In the genomic region with DNA sequence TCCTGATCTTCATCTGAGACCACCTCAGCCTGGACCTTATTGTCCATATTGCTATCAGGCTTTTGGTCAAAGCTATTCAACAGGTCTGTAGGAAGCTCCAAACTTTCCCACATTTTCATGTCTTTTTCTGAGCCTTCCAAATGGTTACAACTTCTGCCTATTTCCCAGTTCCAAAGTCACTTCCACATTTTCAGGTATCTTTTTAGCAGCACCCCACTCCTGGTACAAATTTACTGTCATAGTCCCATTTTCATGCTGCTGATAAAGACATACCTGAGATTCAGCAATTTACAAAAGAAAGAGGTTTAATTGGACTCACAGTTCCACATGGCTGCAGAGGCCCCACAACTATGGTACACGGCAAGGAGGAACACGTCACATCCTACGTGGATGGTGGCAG, we compare ENCODE assay signal across 17 cellular contexts.
A peak's percentile ranks its signal among the peaks of the same experiment; 100 is the strongest.
DNase-seq lines count a peak whose midpoint lies in the region; ATAC-seq, FAIRE-seq and TF ChIP-seq lines count a peak whose summit lies in the region.
"Had no signal": no experiment of that assay in that cellular context is flagged by ENCODE, and none has a peak within 500 bp of the region (broad histone marks: within the 10 kb centered on the region; RNA-seq: fewer than 3 reads in every experiment).

No MANE protein-coding gene starts in this region.

- no peak for TF ChIP-seq EP300 in K562 (IDR thresholded peaks at IDR 0.05; ENCODE audit: low read length)

- H3K9ac ChIP-seq in K562 (ENCODE audit: insufficient read depth in 1 of 2, low read depth in 2 of 2, low read length in 2 of 2) (no peak overlapping the region), iPS-20b (ENCODE audit: low read depth, low read length) (no peak overlapping the region)

- ATAC-seq in K562 = no peak

- no peak for TF ChIP-seq RAD21 in K562 (CRISPR knock-in tag; conservative IDR thresholded peaks at IDR 0.05 in 1 of 2, IDR thresholded peaks at IDR 0.05 in 1 of 2)

- H3K36me3 ChIP-seq in HEK293 (ENCODE audit: control insufficient read depth in 2 of 2, insufficient read depth in 1 of 2, low read length in 2 of 2) (no peaks in the 10 kb centered on the region), K562 (ENCODE audit: control insufficient read depth, insufficient read depth, low read length) (no peaks in the 10 kb centered on the region), iPS-20b (ENCODE audit: insufficient read depth, low read depth, low read length) (no peaks in the 10 kb centered on the region; the same call in 1 of the 2 replicates)
- H3K36me3 ChIP-seq: HAP-1 had no signal

- CTCF ChIA-PET in HEK293 (lab: Yijun Ruan, JAX) (no interaction called here), K562 (lab: Yijun Ruan, JAX; ENCODE audit: low intra/inter-chr PET ratio) (no interaction called here)

- TF ChIP-seq CTCF in HEK293 (tag by site-specific recombination; IDR thresholded peaks at IDR 0.05) = no peak
- no peak for TF ChIP-seq CTCF in K562 (IDR thresholded peaks at IDR 0.05 in 2 of 3, conservative IDR thresholded peaks at IDR 0.05 in 1 of 3; ENCODE audit: insufficient read depth in 2 of 3, low read depth in 1 of 3, low read length in 3 of 3)

- H3K4me2 ChIP-seq in K562 (ENCODE audit: insufficient read depth, low read length) = no peak overlapping the region

- H3K9me1 ChIP-seq in K562 (ENCODE audit: control insufficient read depth, insufficient read depth, low read length) = no peaks in the 10 kb centered on the region

- H3K79me2 ChIP-seq in K562 (ENCODE audit: control insufficient read depth, insufficient read depth, low read length) = no peaks in the 10 kb centered on the region

- TF ChIP-seq POLR2A in K562 (conservative IDR thresholded peaks at IDR 0.05) = no peak
- no peak for TF ChIP-seq POLR2A in GM12892 (IDR thresholded peaks at IDR 0.05; ENCODE audit: low read depth, low read length)

- in situ Hi-C loops in K562 (cut with MboI) = no loop called here

- no peak overlapping the region for H2AFZ ChIP-seq in K562 (ENCODE audit: low read depth, low read length)

- no peaks in the 10 kb centered on the region; the same call in 1 of the 2 replicates for H3K9me3 ChIP-seq in HEK293 (ENCODE audit: control insufficient read depth, insufficient read depth, low read depth, low read length)
- no peaks in the 10 kb centered on the region for H3K9me3 ChIP-seq in K562 (replicated peaks; ENCODE audit: control insufficient read depth, insufficient read depth, low read depth, low read length)
- H3K9me3 ChIP-seq in iPS-20b (ENCODE audit: insufficient read depth, low read depth, low read length) = peaks cover 31% of the 10 kb centered on the region
- H3K9me3 ChIP-seq: HAP-1 had no signal

- H3K4me3 ChIP-seq in HEK293 (ENCODE audit: low read depth, low read length) = no peak overlapping the region
- no peak overlapping the region for H3K4me3 ChIP-seq in K562
- peak overlapping the region; percentile 21; the same call in 1 of the 2 replicates for H3K4me3 ChIP-seq in iPS-20b (ENCODE audit: low read length)
- H3K4me3 ChIP-seq: HAP-1 had no signal

- FAIRE-seq in K562 (lab: Jason Lieb, UNC) (no peak), GM12892 (lab: Jason Lieb, UNC) (no peak)
- FAIRE-seq: GM12891, H54 had no signal

- DNase-seq in K562 (ENCODE audit: extremely low read depth in 1 of 4, low spot score in 3 of 4) = no peak
- no peak for DNase-seq in activated naive CD4-positive, alpha-beta T cell treated with anti-CD3 and anti-CD28 coated beads, Interleukin-2, amount 50 U/mL, for 16 hours
- DNase-seq in GM12892 (ENCODE audit: insufficient read length) = no peak
- DNase-seq in retina = no peak
- DNase-seq: C1 segment of cervical spinal cord; Calu3; CD4-positive, alpha-beta memory T cell; COR-L47; DMS53; DMS79 treated with DMSO at 0.1 percent for 48 hours; GF-D8; GOT3 had no signal

- WGBS in K562 (ENCODE audit: insufficient coverage, low coverage, missing lambda C conversion rate) = 0% methylated on average over 3 of the region's 3 CpGs

- no peak overlapping the region for H3K27ac ChIP-seq in HEK293 (ENCODE audit: extremely low read depth, low read depth, low read length)
- no peak overlapping the region for H3K27ac ChIP-seq in K562 (ENCODE audit: extremely low read depth, low read depth, low read length)
- H3K27ac ChIP-seq in iPS-20b (ENCODE audit: low read length) = no peak overlapping the region

- H3K4me1 ChIP-seq in HEK293 (ENCODE audit: control insufficient read depth, insufficient read depth, low read length) (no peaks in the 10 kb centered on the region), K562 (replicated peaks in 1 of 2; ENCODE audit: control insufficient read depth in 2 of 2, insufficient read depth in 2 of 2, low read length in 2 of 2) (no peaks in the 10 kb centered on the region), iPS-20b (ENCODE audit: insufficient read depth, low read length) (peaks cover 27% of the 10 kb centered on the region; the same call in 1 of the 2 replicates)
- H3K4me1 ChIP-seq: HAP-1 had no signal

- intact Hi-C loops in K562 (cut with micrococcal nuclease) = no loop called here

- no TSS peak for BruUV-seq in K562 (replicated peaks; lab: Mats Ljungman, UMichigan)

- no peaks in the 10 kb centered on the region for H3K27me3 ChIP-seq in K562 (ENCODE audit: control insufficient read depth in 2 of 2, insufficient read depth in 2 of 2, low read length in 2 of 2)
- no peaks in the 10 kb centered on the region for H3K27me3 ChIP-seq in iPS-20b (ENCODE audit: insufficient read depth, low read length)

- POLR2A ChIA-PET in HEK293 (lab: Yijun Ruan, JAX) = no interaction called here
- POLR2A ChIA-PET in K562 (lab: Yijun Ruan, JAX) = no interaction called here

- H4K20me1 ChIP-seq in K562 (replicated peaks; ENCODE audit: control insufficient read depth, insufficient read depth, low read length) = no peaks in the 10 kb centered on the region

TF ChIP-seq in HEK293, 187 proteins besides CTCF, POLR2A, EP300 and RAD21:
- TF ChIP-seq ZNF600 (tag by site-specific recombination; IDR thresholded peaks at IDR 0.05) (no peak), ZNF707 (tag by site-specific recombination; IDR thresholded peaks at IDR 0.05) (peak; percentile 95)

TF ChIP-seq in K562, 482 proteins besides CTCF, POLR2A, EP300 and RAD21:
- TF ChIP-seq PRDM10 (IDR thresholded peaks at IDR 0.05; ENCODE audit: partially characterized antibody) (no peak), TARDBP (IDR thresholded peaks at IDR 0.05) (no peak), ZNF507 (tag; conservative IDR thresholded peaks at IDR 0.05) (no peak), ZNF707 (CRISPR knock-in tag; conservative IDR thresholded peaks at IDR 0.05) (peak; percentile 90)

Comparison
In these comparisons a context has a peak if more than half of its experiments do, and no peak if none do; other contexts are left out.
1. Of the 44 proteins assayed by ChIP-seq in both K562 and HEK293: peak only in K562: none; only in HEK293: none; in both: ZNF707; in neither: 43.